Comparison of ENCODE assay signal across 8 cellular contexts in genomic region chr2:108169982-108170625, GRCh38.
DNase-seq lines count a peak whose midpoint lies in the region; TF ChIP-seq lines count a peak whose summit lies in the region.

No MANE protein-coding gene starts in this region.

- H3K4me3 Mint-ChIP-seq in activated naive CD4-positive, alpha-beta T cell treated with anti-CD3 and anti-CD28 coated beads, Interleukin-2, amount 10 ng/mL, durations not matched to agents 7 days and 5 days = no peak overlapping the region

- H3K9me3 ChIP-seq in GM23248 (ENCODE audit: low read depth) = no peaks in the 10 kb centered on the region

- H3F3A ChIP-seq in GM23248 (ENCODE audit: insufficient read depth) = no peaks in the 10 kb centered on the region

- DNase-seq in AG09319 (ENCODE audit: extremely low read depth, low read depth) (no peak), GM23248 (peak; percentile 52), SK-N-DZ (ENCODE audit: low spot score) (peak; percentile 49), inferior parietal cortex (ENCODE audit: extremely low spot score) (peak; percentile 40), HK-2 (ENCODE audit: unreplicated experiment) (no peak), ecto neural progenitor cell (ENCODE audit: low spot score) (no peak)
- DNase-seq in activated naive CD4-positive, alpha-beta T cell treated with anti-CD3 and anti-CD28 coated beads, Interleukin-2, amount 10 ng/mL, durations not matched to agents 7 days and 5 days = no peak
- no peak for DNase-seq in effector CD8-positive, alpha-beta T cell (lab: John Stamatoyannopoulos, UW)

- H3K9ac ChIP-seq in GM23248 = no peak overlapping the region

- H3K79me2 ChIP-seq in GM23248 (ENCODE audit: insufficient read depth) = no peaks in the 10 kb centered on the region

- H3K27ac Mint-ChIP-seq in activated naive CD4-positive, alpha-beta T cell treated with anti-CD3 and anti-CD28 coated beads, Interleukin-2, amount 10 ng/mL, durations not matched to agents 7 days and 5 days = no peak overlapping the region

- in situ Hi-C loops in GM23248 (cut with MboI) = no loop called here

- no peak overlapping the region for H3K4me2 ChIP-seq in GM23248 (ENCODE audit: unreplicated experiment)

- no peaks in the 10 kb centered on the region for H4K20me1 ChIP-seq in GM23248 (ENCODE audit: insufficient read depth)

- no peaks in the 10 kb centered on the region for H3K27me3 Mint-ChIP-seq in activated naive CD4-positive, alpha-beta T cell treated with anti-CD3 and anti-CD28 coated beads, Interleukin-2, amount 10 ng/mL, durations not matched to agents 7 days and 5 days

- H2AFZ ChIP-seq in GM23248 = no peak overlapping the region

- WGBS in GM23248 (ENCODE audit: low coverage in 1 of 2, low lambda C conversion rate in 2 of 2, missing lambda C conversion rate in 2 of 2), 2 experiments = 21 to 25% methylated on average over 3 of the region's 3 CpGs

- peak; percentile 51 for TF ChIP-seq CTCF in AG09319 (IDR thresholded peaks at IDR 0.05; ENCODE audit: low read depth, low read length)

- no peaks in the 10 kb centered on the region for H3K4me1 Mint-ChIP-seq in activated naive CD4-positive, alpha-beta T cell treated with anti-CD3 and anti-CD28 coated beads, Interleukin-2, amount 10 ng/mL, durations not matched to agents 7 days and 5 days

- H3K36me3 Mint-ChIP-seq in activated naive CD4-positive, alpha-beta T cell treated with anti-CD3 and anti-CD28 coated beads, Interleukin-2, amount 10 ng/mL, durations not matched to agents 7 days and 5 days = no peaks in the 10 kb centered on the region

- no peaks in the 10 kb centered on the region for H3K9me2 ChIP-seq in GM23248 (ENCODE audit: insufficient read depth)

- no peak overlapping the region for H3K4me3 ChIP-seq in GM23248

- H3K9me3 Mint-ChIP-seq in activated naive CD4-positive, alpha-beta T cell treated with anti-CD3 and anti-CD28 coated beads, Interleukin-2, amount 10 ng/mL, durations not matched to agents 7 days and 5 days = no peaks in the 10 kb centered on the region

- CTCF ChIA-PET in activated naive CD4-positive, alpha-beta T cell treated with anti-CD3 and anti-CD28 coated beads, Interleukin-2, amount 10 ng/mL, durations not matched to agents 7 days and 5 days (lab: Charles Lee) = interaction anchor here (0.7 to 1.2 kb wide), 3 partner anchors 9 to 20 kb away, joined by 3 read pairs; no protein-coding TSS in a partner anchor

- H3K36me3 ChIP-seq in GM23248 (ENCODE audit: low read depth) = no peaks in the 10 kb centered on the region

- H3K27me3 ChIP-seq in GM23248 (replicated peaks; ENCODE audit: insufficient read depth) = peaks cover 9% of the 10 kb centered on the region

- H3K27ac ChIP-seq in GM23248 = no peak overlapping the region

- H3K4me1 ChIP-seq in GM23248 (ENCODE audit: insufficient read depth) = no peaks in the 10 kb centered on the region

Comparison
In these comparisons a context has a peak if more than half of its experiments do, and no peak if none do; other contexts are left out.
1. DNase-seq: peak in GM23248 (single experiment), SK-N-DZ (single experiment) and inferior parietal cortex (single experiment); none in AG09319 (single experiment), activated naive CD4-positive, alpha-beta T cell treated with anti-CD3 and anti-CD28 coated beads, Interleukin-2, amount 10 ng/mL, durations not matched to agents 7 days and 5 days (single experiment), HK-2 (single experiment), ecto neural progenitor cell (single experiment) and effector CD8-positive, alpha-beta T cell (single experiment).